ENCODE assay signal across 1 cellular context in the genomic region with DNA sequence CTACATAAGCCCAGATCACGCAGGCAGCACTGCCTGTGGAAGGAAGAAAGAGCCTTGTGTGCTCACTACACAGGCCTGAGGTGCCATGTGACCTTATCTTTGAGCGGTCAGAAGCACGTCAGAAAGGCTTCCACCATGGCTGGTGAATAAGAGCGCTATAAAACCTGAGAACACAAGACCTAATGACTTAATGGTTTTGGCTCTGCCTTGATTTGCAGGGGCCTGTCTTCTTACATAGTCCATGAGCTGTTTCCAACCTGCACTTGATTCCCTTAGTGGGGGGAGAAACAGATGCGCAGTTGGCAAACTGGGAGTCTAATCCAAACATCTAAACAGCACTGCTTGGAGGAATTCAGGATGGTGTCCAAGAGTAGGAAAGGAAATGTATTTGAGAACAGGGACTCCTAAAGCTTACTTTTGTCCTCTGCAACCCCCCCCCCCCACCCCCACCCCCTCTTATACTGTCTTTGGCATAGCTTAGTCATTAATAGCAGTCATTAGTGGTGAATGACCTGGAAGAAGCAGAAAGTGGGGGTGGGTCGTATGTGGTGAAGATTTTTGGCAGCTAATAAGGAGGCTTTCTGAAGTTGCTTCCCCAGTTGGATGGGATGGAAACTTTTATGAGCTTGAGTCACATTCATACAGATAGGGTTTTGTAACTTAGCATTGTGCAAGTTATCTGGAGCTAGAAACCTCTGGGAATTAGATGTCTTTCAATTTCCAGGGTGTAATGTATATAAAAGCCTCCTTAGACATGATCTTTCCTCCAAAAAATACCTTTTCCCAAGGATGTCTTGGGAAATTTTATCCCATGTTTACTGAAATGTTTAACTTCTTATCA.
TF ChIP-seq lines count a peak whose summit lies in the region.

No MANE protein-coding gene starts in this region.

TF ChIP-seq in IMR-90, 13 proteins besides CTCF, POLR2A, EP300 and RAD21 (continued from another document):
- TF ChIP-seq FOS (IDR thresholded peaks at IDR 0.05; ENCODE audit: low read depth, low read length) (peak; percentile 31; the same call in 1 of the 2 replicates), RFX5 (IDR thresholded peaks at IDR 0.05; ENCODE audit: low read depth, low read length) (no peak), NFE2L2 (IDR thresholded peaks at IDR 0.05; ENCODE audit: low read depth, low read length) (no peak), SMC3 (IDR thresholded peaks at IDR 0.05; ENCODE audit: low read depth, low read length) (0 out of 2 replicates have a peak, but pooled peaks have one; percentile 2)
TF ChIP-seq in IMR-90: peak in this region for 5.
